Comparison of ENCODE assay signal across 1 cellular context in the genomic region with DNA sequence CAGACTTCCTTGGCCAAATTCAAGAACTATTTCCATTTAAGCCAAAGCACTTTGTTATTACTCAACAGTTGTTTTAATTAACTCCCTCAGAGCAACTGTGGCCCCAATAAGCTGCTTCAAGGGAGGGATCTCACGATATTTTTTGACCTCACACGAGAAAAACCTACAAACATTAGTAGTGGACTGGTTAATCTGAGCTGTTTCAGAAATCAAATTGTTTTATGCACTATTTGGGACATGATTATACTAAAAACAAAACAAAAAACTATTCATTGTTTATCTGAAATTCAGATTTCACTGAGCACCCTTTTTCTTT.
TF ChIP-seq lines count a peak whose summit lies in the region.

No MANE protein-coding gene starts in this region.

TF ChIP-seq in HCT116, 20 proteins besides CTCF, POLR2A, EP300 and RAD21 (continued from another document):
- TF ChIP-seq, protein P1, sequence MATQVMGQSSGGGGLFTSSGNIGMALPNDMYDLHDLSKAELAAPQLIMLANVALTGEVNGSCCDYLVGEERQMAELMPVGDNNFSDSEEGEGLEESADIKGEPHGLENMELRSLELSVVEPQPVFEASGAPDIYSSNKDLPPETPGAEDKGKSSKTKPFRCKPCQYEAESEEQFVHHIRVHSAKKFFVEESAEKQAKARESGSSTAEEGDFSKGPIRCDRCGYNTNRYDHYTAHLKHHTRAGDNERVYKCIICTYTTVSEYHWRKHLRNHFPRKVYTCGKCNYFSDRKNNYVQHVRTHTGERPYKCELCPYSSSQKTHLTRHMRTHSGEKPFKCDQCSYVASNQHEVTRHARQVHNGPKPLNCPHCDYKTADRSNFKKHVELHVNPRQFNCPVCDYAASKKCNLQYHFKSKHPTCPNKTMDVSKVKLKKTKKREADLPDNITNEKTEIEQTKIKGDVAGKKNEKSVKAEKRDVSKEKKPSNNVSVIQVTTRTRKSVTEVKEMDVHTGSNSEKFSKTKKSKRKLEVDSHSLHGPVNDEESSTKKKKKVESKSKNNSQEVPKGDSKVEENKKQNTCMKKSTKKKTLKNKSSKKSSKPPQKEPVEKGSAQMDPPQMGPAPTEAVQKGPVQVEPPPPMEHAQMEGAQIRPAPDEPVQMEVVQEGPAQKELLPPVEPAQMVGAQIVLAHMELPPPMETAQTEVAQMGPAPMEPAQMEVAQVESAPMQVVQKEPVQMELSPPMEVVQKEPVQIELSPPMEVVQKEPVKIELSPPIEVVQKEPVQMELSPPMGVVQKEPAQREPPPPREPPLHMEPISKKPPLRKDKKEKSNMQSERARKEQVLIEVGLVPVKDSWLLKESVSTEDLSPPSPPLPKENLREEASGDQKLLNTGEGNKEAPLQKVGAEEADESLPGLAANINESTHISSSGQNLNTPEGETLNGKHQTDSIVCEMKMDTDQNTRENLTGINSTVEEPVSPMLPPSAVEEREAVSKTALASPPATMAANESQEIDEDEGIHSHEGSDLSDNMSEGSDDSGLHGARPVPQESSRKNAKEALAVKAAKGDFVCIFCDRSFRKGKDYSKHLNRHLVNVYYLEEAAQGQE (IDR thresholded peaks at IDR 0.05; ENCODE audit: low read depth): no peak
- TF ChIP-seq EZH2 (IDR thresholded peaks at IDR 0.05) (no peak), FOSL1 (IDR thresholded peaks at IDR 0.05; ENCODE audit: low read depth) (no peak)
